In genomic region chr21:39197448-39197847, GRCh38 we compare ENCODE assay signal across 20 cellular contexts.
"Had no signal": no experiment of that assay in that cellular context is flagged by ENCODE, and none has a peak within 500 bp of the region (broad histone marks: within the 10 kb centered on the region; RNA-seq: fewer than 3 reads in every experiment).

No MANE protein-coding gene starts in this region.

- H3K9me3 ChIP-seq: adrenal gland, ascending aorta, breast epithelium, SJCRH30, testis had no signal

- H3K27ac Mint-ChIP-seq: type B pancreatic cell, WTC11 had no signal

- H3K4me3 Mint-ChIP-seq: naive thymus-derived CD4-positive, alpha-beta T cell; type B pancreatic cell; WTC11 had no signal

- DNase-seq: activated CD4-positive, alpha-beta T cell treated with anti-CD3 and anti-CD28 coated beads for 4 hours; activated CD4-positive, alpha-beta T cell treated with anti-CD3 and anti-CD28 coated beads, Interleukin-2, amount 50 U/mL, for 48 hours; activated naive CD4-positive, alpha-beta T cell; adrenal gland; cortex of kidney; glutamatergic neuron; hippocampal formation; kidney glomerular epithelial cell; naive thymus-derived CD4-positive, alpha-beta T cell; SJCRH30; stimulated activated CD4-positive, alpha-beta T cell treated with anti-CD3 and anti-CD28 coated beads, Interleukin-2, amount 100 ng/mL, for 48 hours; stimulated activated CD8-positive, alpha-beta memory T cell treated with anti-CD3 and anti-CD28 coated beads, Interleukin-4, amount 100 ng/mL, for 48 hours; stimulated activated naive CD4-positive, alpha-beta T cell; T-cell; testis had no signal

- H3K27me3 Mint-ChIP-seq: activated naive CD8-positive, alpha-beta T cell; naive thymus-derived CD4-positive, alpha-beta T cell; T-cell; type B pancreatic cell had no signal

- ATAC-seq: naive thymus-derived CD4-positive, alpha-beta T cell; T-cell; WTC11 had no signal

- H3K27ac ChIP-seq: adrenal gland, ascending aorta, breast epithelium, SJCRH30, testis had no signal

- H3K9me3 Mint-ChIP-seq: naive thymus-derived CD4-positive, alpha-beta T cell; T-cell; type B pancreatic cell; WTC11 had no signal
